1 cellular context compared by ENCODE assay signal in genomic region chr1:245748246-245748645, GRCh38.
TF ChIP-seq lines count a peak whose summit lies in the region.

No MANE protein-coding gene starts in this region.

TF ChIP-seq in Ishikawa, 13 proteins besides CTCF, POLR2A, EP300 and RAD21 (continued from another document):
- TF ChIP-seq REST (IDR thresholded peaks at IDR 0.05; ENCODE audit: low read depth) (no peak), MAX (IDR thresholded peaks at IDR 0.05) (peak; percentile 43), YY1 (IDR thresholded peaks at IDR 0.05; ENCODE audit: low read depth) (no peak), TAF1 (IDR thresholded peaks at IDR 0.05; ENCODE audit: low read depth) (no peak), CREB1 (IDR thresholded peaks at IDR 0.05; ENCODE audit: low read depth) (no peak), TEAD4 (IDR thresholded peaks at IDR 0.05) (peak; percentile 65), TCF12 (IDR thresholded peaks at IDR 0.05; ENCODE audit: low read depth) (0 out of 2 replicates have a peak, but pooled peaks have one; percentile 19), CEBPB (IDR thresholded peaks at IDR 0.05) (no peak; the same call in 1 of the 2 replicates), FOXM1 (IDR thresholded peaks at IDR 0.05; ENCODE audit: borderline replicate concordance, low read depth) (no peak), ZBTB7A (IDR thresholded peaks at IDR 0.05; ENCODE audit: low read depth) (no peak), EGR1 (IDR thresholded peaks at IDR 0.05) (no peak)
TF ChIP-seq in Ishikawa: peak in this region for 3.
